17 cellular contexts compared by ENCODE assay signal in the genomic region with DNA sequence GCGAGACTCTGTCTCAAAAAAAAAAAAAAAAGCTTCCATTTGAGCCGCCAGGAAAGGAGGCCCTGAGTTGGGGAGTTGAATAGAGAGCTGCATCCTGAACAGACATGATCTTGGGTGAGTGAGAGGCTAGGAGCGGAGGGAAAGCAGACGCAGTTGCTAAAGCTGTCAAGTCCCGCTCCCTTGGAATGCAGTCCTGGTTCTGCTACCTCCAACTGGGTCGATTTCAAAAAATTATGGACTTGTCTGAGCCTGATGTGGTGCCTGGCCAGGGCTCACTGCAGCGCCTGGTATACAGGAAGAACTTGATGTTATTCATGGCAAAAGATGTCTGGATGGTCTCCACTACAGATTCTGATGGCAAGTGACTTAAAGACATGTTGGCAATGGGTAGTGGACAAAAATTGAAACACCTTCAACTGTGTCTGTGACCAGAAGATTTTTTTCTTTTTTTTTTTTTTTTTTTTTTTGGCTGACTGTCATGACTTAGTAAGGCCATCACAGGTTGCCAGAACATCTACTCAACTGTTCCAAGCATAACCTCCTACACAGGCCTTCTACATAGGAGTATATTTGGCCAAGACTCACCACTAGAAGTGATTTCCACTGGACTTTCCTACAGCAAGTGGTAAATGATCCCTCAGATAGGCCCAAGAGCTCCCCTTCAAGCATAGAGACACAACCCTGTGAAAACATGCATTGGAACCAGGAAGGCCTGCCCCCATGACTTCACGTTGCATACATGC.
A peak's percentile ranks its signal among the peaks of the same experiment; 100 is the strongest.
DNase-seq lines count a peak whose midpoint lies in the region; ATAC-seq and TF ChIP-seq lines count a peak whose summit lies in the region.
"Had no signal": no experiment of that assay in that cellular context is flagged by ENCODE, and none has a peak within 500 bp of the region (broad histone marks: within the 10 kb centered on the region; RNA-seq: fewer than 3 reads in every experiment).

No MANE protein-coding gene starts in this region.

- H3K4me3 Mint-ChIP-seq in activated T-cell treated with anti-CD3 and anti-CD28 coated beads, Interleukin-2, amount 50 U/mL, for 72 hours, result no peak overlapping the region
- H3K4me3 Mint-ChIP-seq in neural progenitor cell, result no peak overlapping the region
- H3K4me3 Mint-ChIP-seq: CD14-positive monocyte; CD4-positive, alpha-beta memory T cell; H9 had no signal

- H3K36me3 ChIP-seq in neural progenitor cell, result no peaks in the 10 kb centered on the region
- H3K36me3 ChIP-seq in left lung, result no peaks in the 10 kb centered on the region
- H3K36me3 ChIP-seq in WERI-Rb-1, result no peaks in the 10 kb centered on the region
- H3K36me3 ChIP-seq: BLaER1 had no signal

- H3K4me2 ChIP-seq in neural progenitor cell, result no peak overlapping the region
- H3K4me2 ChIP-seq: BLaER1 had no signal

- H3K36me3 Mint-ChIP-seq in activated T-cell treated with anti-CD3 and anti-CD28 coated beads, Interleukin-2, amount 50 U/mL, for 72 hours (ENCODE audit: insufficient read depth in 2 of 2), result no peaks in the 10 kb centered on the region
- H3K36me3 Mint-ChIP-seq in neural progenitor cell, result no peaks in the 10 kb centered on the region
- H3K36me3 Mint-ChIP-seq: CD14-positive monocyte; CD4-positive, alpha-beta memory T cell had no signal

- no peaks in the 10 kb centered on the region for H3K27me3 Mint-ChIP-seq in activated T-cell treated with anti-CD3 and anti-CD28 coated beads, Interleukin-2, amount 50 U/mL, for 72 hours (ENCODE audit: low read depth)
- H3K27me3 Mint-ChIP-seq in neural progenitor cell (ENCODE audit: insufficient read depth, low read depth), result peaks cover 6% of the 10 kb centered on the region
- H3K27me3 Mint-ChIP-seq: CD4-positive, alpha-beta memory T cell had no signal

- intact Hi-C loops in left lung (cut with DNase I), result no loop called here

- peak in 1 of 2 donors; percentile 54 for ATAC-seq in activated T-cell treated with anti-CD3 and anti-CD28 coated beads, Interleukin-2, amount 50 U/mL, for 72 hours (replicated peaks in 1 of 2)
- ATAC-seq in left lung, result no peak
- ATAC-seq: HepG2 had no signal

- H3K4me1 ChIP-seq in neural progenitor cell (peaks cover 31% of the 10 kb centered on the region), left lung (no peaks in the 10 kb centered on the region)
- H3K4me1 ChIP-seq: BLaER1 had no signal

- peaks cover 25% of the 10 kb centered on the region for H3F3A ChIP-seq in neural progenitor cell (ENCODE audit: low read depth)

- H3K9me3 ChIP-seq in neural progenitor cell (ENCODE audit: low read depth) (no peaks in the 10 kb centered on the region), left lung (no peaks in the 10 kb centered on the region), WERI-Rb-1 (ENCODE audit: severe bottlenecking) (no peaks in the 10 kb centered on the region)
- H3K9me3 ChIP-seq: BLaER1 had no signal

- TF ChIP-seq CTCF in neural progenitor cell (IDR thresholded peaks at IDR 0.05), result no peak
- TF ChIP-seq CTCF in left lung (IDR thresholded peaks at IDR 0.05), result no peak
- TF ChIP-seq CTCF in WERI-Rb-1 (IDR thresholded peaks at IDR 0.05; ENCODE audit: low read depth, low read length), result no peak

- no peak overlapping the region for H2AFZ ChIP-seq in neural progenitor cell (replicated peaks)

- no peak overlapping the region for H3K9ac ChIP-seq in neural progenitor cell
- H3K9ac ChIP-seq: BLaER1 had no signal

- H3K4me3 ChIP-seq in neural progenitor cell (no peak overlapping the region), left lung (no peak overlapping the region), WERI-Rb-1 (ENCODE audit: low read depth, low read length) (no peak overlapping the region)
- H3K4me3 ChIP-seq: BLaER1 had no signal

- H3K4me1 Mint-ChIP-seq in activated T-cell treated with anti-CD3 and anti-CD28 coated beads, Interleukin-2, amount 50 U/mL, for 72 hours (ENCODE audit: low read depth), result no peaks in the 10 kb centered on the region
- peaks cover 26% of the 10 kb centered on the region for H3K4me1 Mint-ChIP-seq in neural progenitor cell

- H3K9me3 Mint-ChIP-seq in activated T-cell treated with anti-CD3 and anti-CD28 coated beads, Interleukin-2, amount 50 U/mL, for 72 hours, result no peaks in the 10 kb centered on the region
- H3K9me3 Mint-ChIP-seq in neural progenitor cell, result no peaks in the 10 kb centered on the region
- H3K9me3 Mint-ChIP-seq: H9 had no signal

- H3K79me2 ChIP-seq in neural progenitor cell (ENCODE audit: low read depth), result no peaks in the 10 kb centered on the region

- no peaks in the 10 kb centered on the region for H4K20me1 ChIP-seq in neural progenitor cell (ENCODE audit: low read depth)
- H4K20me1 ChIP-seq: BLaER1 had no signal

- H3K27ac ChIP-seq in neural progenitor cell, result no peak overlapping the region
- H3K27ac ChIP-seq in left lung, result no peak overlapping the region
- no peak overlapping the region for H3K27ac ChIP-seq in WERI-Rb-1
- H3K27ac ChIP-seq: BLaER1 had no signal

- H3K27ac Mint-ChIP-seq in activated T-cell treated with anti-CD3 and anti-CD28 coated beads, Interleukin-2, amount 50 U/mL, for 72 hours, result peak overlapping the region; percentile 68
- peak overlapping the region; percentile 51 for H3K27ac Mint-ChIP-seq in neural progenitor cell
- H3K27ac Mint-ChIP-seq: CD14-positive monocyte; CD4-positive, alpha-beta memory T cell had no signal

- H3K27me3 ChIP-seq in neural progenitor cell (no peaks in the 10 kb centered on the region), left lung (no peaks in the 10 kb centered on the region), WERI-Rb-1 (ENCODE audit: insufficient read depth, low read depth, severe bottlenecking) (no peaks in the 10 kb centered on the region)
- H3K27me3 ChIP-seq: BLaER1 had no signal

- DNase-seq in activated T-cell treated with anti-CD3 and anti-CD28 coated beads, Interleukin-2, amount 50 U/mL, for 72 hours, result no peak
- DNase-seq in activated T-cell treated with anti-CD3 and anti-CD28 coated beads, Interleukin-2, amount 50 U/mL, for 1 hour, result no peak
- DNase-seq in cerebellar cortex (ENCODE audit: low spot score) (peak; percentile 53), neural progenitor cell (ENCODE audit: low spot score) (no peak), left lung (no peak), WERI-Rb-1 (no peak), glomerular visceral epithelial cell (ENCODE audit: extremely low spot score) (no peak)
- DNase-seq: 8988T; CD4-positive, alpha-beta memory T cell; DMS153; DMS79; GF-D8; GOT3; H9 had no signal
